1 cellular context compared by ENCODE assay signal in the genomic region with DNA sequence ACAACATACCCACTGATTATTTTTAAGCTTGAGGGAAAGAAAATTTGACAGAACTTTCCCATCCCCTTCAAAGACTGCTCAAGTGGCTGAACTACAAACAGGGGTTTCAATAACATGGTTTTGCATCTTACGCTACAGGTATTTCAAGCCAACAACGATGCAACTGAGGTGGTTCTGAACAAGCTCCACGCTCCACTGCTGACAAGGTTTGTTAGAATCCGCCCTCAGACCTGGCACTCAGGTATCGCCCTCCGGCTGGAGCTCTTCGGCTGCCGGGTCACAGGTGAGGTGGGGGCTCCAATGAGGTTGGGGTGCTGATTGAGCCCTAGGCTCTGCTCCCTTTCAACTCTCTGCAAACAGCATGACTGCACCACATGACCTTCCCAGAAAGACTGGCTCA.
TF ChIP-seq lines count a peak whose summit lies in the region.

No MANE protein-coding gene starts in this region.

TF ChIP-seq in GM23338, 12 proteins besides CTCF, POLR2A, EP300 and RAD21 (continued from another document):
- TF ChIP-seq, protein P1, sequence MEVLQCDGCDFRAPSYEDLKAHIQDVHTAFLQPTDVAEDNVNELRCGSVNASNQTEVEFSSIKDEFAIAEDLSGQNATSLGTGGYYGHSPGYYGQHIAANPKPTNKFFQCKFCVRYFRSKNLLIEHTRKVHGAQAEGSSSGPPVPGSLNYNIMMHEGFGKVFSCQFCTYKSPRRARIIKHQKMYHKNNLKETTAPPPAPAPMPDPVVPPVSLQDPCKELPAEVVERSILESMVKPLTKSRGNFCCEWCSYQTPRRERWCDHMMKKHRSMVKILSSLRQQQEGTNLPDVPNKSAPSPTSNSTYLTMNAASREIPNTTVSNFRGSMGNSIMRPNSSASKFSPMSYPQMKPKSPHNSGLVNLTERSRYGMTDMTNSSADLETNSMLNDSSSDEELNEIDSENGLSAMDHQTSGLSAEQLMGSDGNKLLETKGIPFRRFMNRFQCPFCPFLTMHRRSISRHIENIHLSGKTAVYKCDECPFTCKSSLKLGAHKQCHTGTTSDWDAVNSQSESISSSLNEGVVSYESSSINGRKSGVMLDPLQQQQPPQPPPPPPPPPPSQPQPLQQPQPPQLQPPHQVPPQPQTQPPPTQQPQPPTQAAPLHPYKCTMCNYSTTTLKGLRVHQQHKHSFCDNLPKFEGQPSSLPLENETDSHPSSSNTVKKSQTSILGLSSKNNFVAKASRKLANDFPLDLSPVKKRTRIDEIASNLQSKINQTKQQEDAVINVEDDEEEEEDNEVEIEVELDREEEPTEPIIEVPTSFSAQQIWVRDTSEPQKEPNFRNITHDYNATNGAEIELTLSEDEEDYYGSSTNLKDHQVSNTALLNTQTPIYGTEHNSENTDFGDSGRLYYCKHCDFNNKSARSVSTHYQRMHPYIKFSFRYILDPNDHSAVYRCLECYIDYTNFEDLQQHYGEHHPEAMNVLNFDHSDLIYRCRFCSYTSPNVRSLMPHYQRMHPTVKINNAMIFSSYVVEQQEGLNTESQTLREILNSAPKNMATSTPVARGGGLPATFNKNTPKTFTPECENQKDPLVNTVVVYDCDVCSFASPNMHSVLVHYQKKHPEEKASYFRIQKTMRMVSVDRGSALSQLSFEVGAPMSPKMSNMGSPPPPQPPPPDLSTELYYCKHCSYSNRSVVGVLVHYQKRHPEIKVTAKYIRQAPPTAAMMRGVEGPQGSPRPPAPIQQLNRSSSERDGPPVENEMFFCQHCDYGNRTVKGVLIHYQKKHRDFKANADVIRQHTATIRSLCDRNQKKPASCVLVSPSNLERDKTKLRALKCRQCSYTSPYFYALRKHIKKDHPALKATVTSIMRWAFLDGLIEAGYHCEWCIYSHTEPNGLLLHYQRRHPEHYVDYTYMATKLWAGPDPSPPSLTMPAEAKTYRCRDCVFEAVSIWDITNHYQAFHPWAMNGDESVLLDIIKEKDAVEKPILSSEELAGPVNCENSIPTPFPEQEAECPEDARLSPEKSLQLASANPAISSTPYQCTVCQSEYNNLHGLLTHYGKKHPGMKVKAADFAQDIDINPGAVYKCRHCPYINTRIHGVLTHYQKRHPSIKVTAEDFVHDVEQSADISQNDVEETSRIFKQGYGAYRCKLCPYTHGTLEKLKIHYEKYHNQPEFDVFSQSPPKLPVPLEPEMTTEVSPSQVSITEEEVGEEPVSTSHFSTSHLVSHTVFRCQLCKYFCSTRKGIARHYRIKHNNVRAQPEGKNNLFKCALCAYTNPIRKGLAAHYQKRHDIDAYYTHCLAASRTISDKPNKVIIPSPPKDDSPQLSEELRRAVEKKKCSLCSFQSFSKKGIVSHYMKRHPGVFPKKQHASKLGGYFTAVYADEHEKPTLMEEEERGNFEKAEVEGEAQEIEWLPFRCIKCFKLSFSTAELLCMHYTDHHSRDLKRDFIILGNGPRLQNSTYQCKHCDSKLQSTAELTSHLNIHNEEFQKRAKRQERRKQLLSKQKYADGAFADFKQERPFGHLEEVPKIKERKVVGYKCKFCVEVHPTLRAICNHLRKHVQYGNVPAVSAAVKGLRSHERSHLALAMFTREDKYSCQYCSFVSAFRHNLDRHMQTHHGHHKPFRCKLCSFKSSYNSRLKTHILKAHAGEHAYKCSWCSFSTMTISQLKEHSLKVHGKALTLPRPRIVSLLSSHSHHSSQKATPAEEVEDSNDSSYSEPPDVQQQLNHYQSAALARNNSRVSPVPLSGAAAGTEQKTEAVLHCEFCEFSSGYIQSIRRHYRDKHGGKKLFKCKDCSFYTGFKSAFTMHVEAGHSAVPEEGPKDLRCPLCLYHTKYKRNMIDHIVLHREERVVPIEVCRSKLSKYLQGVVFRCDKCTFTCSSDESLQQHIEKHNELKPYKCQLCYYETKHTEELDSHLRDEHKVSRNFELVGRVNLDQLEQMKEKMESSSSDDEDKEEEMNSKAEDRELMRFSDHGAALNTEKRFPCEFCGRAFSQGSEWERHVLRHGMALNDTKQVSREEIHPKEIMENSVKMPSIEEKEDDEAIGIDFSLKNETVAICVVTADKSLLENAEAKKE (CRISPR knock-in tag; IDR thresholded peaks at IDR 0.05): no peak
- TF ChIP-seq ZNF114 (CRISPR knock-in tag; IDR thresholded peaks at IDR 0.05) (no peak), NANOG (IDR thresholded peaks at IDR 0.05; ENCODE audit: borderline replicate concordance) (no peak), CREB1 (CRISPR knock-in tag; IDR thresholded peaks at IDR 0.05; ENCODE audit: low read depth) (no peak)
